Comparison of ENCODE assay signal across 22 cellular contexts in the genomic region with DNA sequence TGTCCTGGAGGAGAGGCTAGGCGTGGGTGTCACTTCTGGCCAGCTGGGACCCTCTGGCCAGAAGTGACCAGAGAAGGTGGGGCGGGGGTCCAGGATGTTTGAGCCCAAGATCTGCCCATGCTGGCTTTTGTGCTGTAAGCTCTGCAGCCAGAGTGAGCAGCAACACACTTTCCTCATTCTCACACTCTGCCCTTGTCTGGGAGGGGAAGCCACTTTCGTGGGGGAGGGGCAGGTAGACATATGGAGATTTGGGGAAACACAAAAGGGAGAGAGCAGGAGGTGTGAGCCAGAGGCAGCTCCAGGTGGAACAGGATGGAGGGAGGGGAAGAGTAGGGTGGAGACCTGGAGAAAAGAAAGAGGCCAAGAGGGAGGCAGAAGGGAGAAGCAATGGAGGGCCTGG. TPM values are rescaled to one million over a fixed set of nuclear protein-coding genes. Genes with fewer than 3 reads are reported as not detected.
DNase-seq lines count a peak whose midpoint lies in the region; ATAC-seq, FAIRE-seq and TF ChIP-seq lines count a peak whose summit lies in the region.
"Had no signal": no experiment of that assay in that cellular context is flagged by ENCODE, and none has a peak within 500 bp of the region (broad histone marks: within the 10 kb centered on the region; RNA-seq: fewer than 3 reads in every experiment).

No MANE protein-coding gene starts in this region.

- no peak overlapping the region for H2BK15ac ChIP-seq in H1 (ENCODE audit: low read length)

- no peak overlapping the region for H3K23ac ChIP-seq in H1 (ENCODE audit: insufficient read length)

- H2BK5ac ChIP-seq in H1 (ENCODE audit: low read depth, low read length) = no peak overlapping the region; the same call in 1 of the 2 replicates

- H2BK12ac ChIP-seq in H1 (ENCODE audit: low read depth, low read length) = no peak overlapping the region; the same call in 1 of the 2 replicates

- FAIRE-seq in H1 (lab: Jason Lieb, UNC) = no peak
- FAIRE-seq: A549, HTR-8/SVneo had no signal

- H3K9ac ChIP-seq in H1 (replicated peaks in 1 of 4; ENCODE audit: extremely low read depth in 1 of 4, low read depth in 3 of 4, low read length in 3 of 4) = no peak overlapping the region; a peak in 1 of 7 replicates

- H3K36me3 ChIP-seq in H1 (ENCODE audit: control insufficient read depth in 2 of 4, insufficient read depth in 4 of 4, low read length in 3 of 4) = no peaks in the 10 kb centered on the region

- H3K56ac ChIP-seq in H1 (replicated peaks; ENCODE audit: insufficient read length, low read depth, low read length) = no peak overlapping the region

- H3K4me1 ChIP-seq in H1 (replicated peaks in 1 of 4; ENCODE audit: control insufficient read depth in 3 of 4, insufficient read depth in 4 of 4, low read length in 3 of 4) = peaks cover 9 to 16% (median 13%) of the 10 kb centered on the region in 4 experiments
- H3K4me1 ChIP-seq: A549 had no signal

- no peaks in the 10 kb centered on the region; the same call in 1 of the 2 replicates for H3K79me1 ChIP-seq in H1 (ENCODE audit: low read depth, low read length)

- TF ChIP-seq RAD21 in H1 (IDR thresholded peaks at IDR 0.05 in 1 of 2, conservative IDR thresholded peaks at IDR 0.05 in 1 of 2; ENCODE audit: low read depth in 2 of 2, low read length in 2 of 2) = no peak

- no peak overlapping the region for H3K27ac ChIP-seq in H1 (ENCODE audit: low read depth, low read length)
- H3K27ac ChIP-seq: A549, PC-9, RWPE1 had no signal

- no peak for TF ChIP-seq EP300 in H1 (IDR thresholded peaks at IDR 0.05; ENCODE audit: borderline replicate concordance in 1 of 2, low read depth in 2 of 2, low read length in 2 of 2)

- H4K20me1 ChIP-seq in H1 (replicated peaks in 1 of 2; ENCODE audit: control insufficient read depth in 1 of 2, insufficient read depth in 2 of 2, low read length in 2 of 2) = no peaks in the 10 kb centered on the region

- H2BK20ac ChIP-seq in H1 (ENCODE audit: low read length) = no peak overlapping the region

- peaks cover 60% of the 10 kb centered on the region for H3K4me1 Mint-ChIP-seq in activated CD4-positive, alpha-beta T cell treated with anti-CD3 and anti-CD28 coated beads, Interleukin-2, amount 10 ng/mL, durations not matched to agents 7 days and 5 days
- H3K4me1 Mint-ChIP-seq in activated CD4-positive, alpha-beta T cell treated with anti-CD3 and anti-CD28 coated beads for 36 hours = peaks cover 14% of the 10 kb centered on the region
- H3K4me1 Mint-ChIP-seq in stimulated activated effector memory CD8-positive, alpha-beta T cell treated with anti-CD3 and anti-CD28 coated beads, Interleukin-12 subunit alpha, Interleukin-12 subunit beta, amount 100 ng/mL, for 72 hours = peaks cover 29% of the 10 kb centered on the region

- H4K8ac ChIP-seq in H1 (ENCODE audit: extremely low read depth, insufficient read depth, low read length) = no peak overlapping the region

- H3K27me3 ChIP-seq in H1 (replicated peaks in 1 of 4; ENCODE audit: control insufficient read depth in 3 of 4, extremely low read depth in 1 of 4, insufficient read depth in 3 of 4, low read length in 3 of 4) = no peaks in the 10 kb centered on the region

- no peaks in the 10 kb centered on the region for H3K9me3 ChIP-seq in H1 (ENCODE audit: insufficient read depth in 2 of 2, low read depth in 1 of 2, low read length in 1 of 2)
- H3K9me3 ChIP-seq: A549 had no signal

- no peak overlapping the region for H3K4ac ChIP-seq in H1 (replicated peaks; ENCODE audit: insufficient read length, low read depth, low read length)

- no peak for ATAC-seq in activated CD4-positive, alpha-beta T cell treated with anti-CD3 and anti-CD28 coated beads for 36 hours
- ATAC-seq in stimulated activated effector memory CD8-positive, alpha-beta T cell treated with anti-CD3 and anti-CD28 coated beads, Interleukin-12 subunit alpha, Interleukin-12 subunit beta, amount 100 ng/mL, for 72 hours = no peak
- no peak for ATAC-seq in GM21529 (IDR thresholded peaks at IDR 0.05; ENCODE audit: unreplicated experiment)
- ATAC-seq in GM18517 (IDR thresholded peaks at IDR 0.05; ENCODE audit: unreplicated experiment) = no peak
- ATAC-seq: A549; CD8-positive, alpha-beta T cell had no signal

- 41% methylated on average over 3 of the region's 3 CpGs; no CpG with 5 or more reads in 1 of the 2 experiments for WGBS in H1 (ENCODE audit: extremely low coverage in 1 of 2, insufficient coverage in 1 of 2, insufficient read length in 1 of 2, insufficient replicate concordance in 2 of 2, low coverage in 1 of 2, low lambda C conversion rate in 2 of 2, missing lambda C conversion rate in 1 of 2), 2 experiments

- no peak for DNase-seq in activated CD4-positive, alpha-beta T cell treated with anti-CD3 and anti-CD28 coated beads, Interleukin-2, amount 10 ng/mL, durations not matched to agents 7 days and 5 days
- DNase-seq in activated CD4-positive, alpha-beta T cell treated with anti-CD3 and anti-CD28 coated beads for 36 hours = no peak
- DNase-seq in NCI-H2171 treated with DMSO at 0.1 percent for 48 hours (lab: John Stamatoyannopoulos, UW) (peak; percentile 86), H1 (ENCODE audit: low read depth in 1 of 2, low spot score in 2 of 2) (no peak), NOMO-1 treated with DMSO at 0.1 percent for 48 hours (lab: John Stamatoyannopoulos, UW; ENCODE audit: unreplicated experiment) (no peak)
- no peak for DNase-seq in stimulated activated effector memory CD8-positive, alpha-beta T cell treated with anti-CD3 and anti-CD28 coated beads, Interleukin-12 subunit alpha, Interleukin-12 subunit beta, amount 100 ng/mL, for 72 hours (ENCODE audit: low spot score in 2 of 2)
- DNase-seq: Calu3; CD8-positive, alpha-beta T cell; DMS79; IMR-90; NCI-H1417 treated with DMSO at 0.1 percent for 48 hours; NCI-H187 treated with DMSO at 0.1 percent for 48 hours; NCI-H748 treated with DMSO at 0.1 percent for 48 hours; PC-9 had no signal

- peak overlapping the region; percentile 22 to 34; a peak in 1 of 4 replicates for H3K4me2 ChIP-seq in H1 (ENCODE audit: insufficient read depth in 1 of 2, low read depth in 2 of 2, low read length in 2 of 2)
- H3K4me2 ChIP-seq: A549, PC-9 had no signal

- H3K14ac ChIP-seq in H1 (ENCODE audit: insufficient read length) = no peak overlapping the region

- H3K23me2 ChIP-seq in H1 (ENCODE audit: low read depth, low read length) = no peaks in the 10 kb centered on the region

- intact Hi-C loops in activated CD4-positive, alpha-beta T cell treated with anti-CD3 and anti-CD28 coated beads for 36 hours (cut with DNase I, micrococcal nuclease) = no loop called here

- no peaks in the 10 kb centered on the region for H3K27me3 Mint-ChIP-seq in activated CD4-positive, alpha-beta T cell treated with anti-CD3 and anti-CD28 coated beads, Interleukin-2, amount 10 ng/mL, durations not matched to agents 7 days and 5 days
- peaks cover 3% of the 10 kb centered on the region for H3K27me3 Mint-ChIP-seq in activated CD4-positive, alpha-beta T cell treated with anti-CD3 and anti-CD28 coated beads for 36 hours

- H3K9me3 Mint-ChIP-seq in activated CD4-positive, alpha-beta T cell treated with anti-CD3 and anti-CD28 coated beads, Interleukin-2, amount 10 ng/mL, durations not matched to agents 7 days and 5 days = peaks cover 18% of the 10 kb centered on the region
- peaks cover 5% of the 10 kb centered on the region for H3K9me3 Mint-ChIP-seq in activated CD4-positive, alpha-beta T cell treated with anti-CD3 and anti-CD28 coated beads for 36 hours (ENCODE audit: low read depth)
- peaks cover 4% of the 10 kb centered on the region for H3K9me3 Mint-ChIP-seq in stimulated activated effector memory CD8-positive, alpha-beta T cell treated with anti-CD3 and anti-CD28 coated beads, Interleukin-12 subunit alpha, Interleukin-12 subunit beta, amount 100 ng/mL, for 72 hours

- CTCF ChIA-PET in activated CD4-positive, alpha-beta T cell treated with anti-CD3 and anti-CD28 coated beads, Interleukin-2, amount 10 ng/mL, durations not matched to agents 7 days and 5 days (lab: Charles Lee) = no interaction called here
- CTCF ChIA-PET in activated CD4-positive, alpha-beta T cell treated with anti-CD3 and anti-CD28 coated beads for 36 hours (lab: Charles Lee) = interaction anchor here (0.8 kb wide), 1 partner anchor 28 kb away, joined by 4 read pairs; no protein-coding TSS in a partner anchor
- CTCF ChIA-PET in H1 (lab: Charles Lee; ENCODE audit: partially characterized antibody) = interaction anchor here (1.0 to 52.0 kb wide), 10 partner anchors 9 to 114 kb away, joined by 3 to 880 read pairs (median 4); partner anchors contain the start of gene ADCYAP1R1

- peak overlapping the region; percentile 79 for H3K27ac Mint-ChIP-seq in activated CD4-positive, alpha-beta T cell treated with anti-CD3 and anti-CD28 coated beads, Interleukin-2, amount 10 ng/mL, durations not matched to agents 7 days and 5 days
- no peak overlapping the region for H3K27ac Mint-ChIP-seq in activated CD4-positive, alpha-beta T cell treated with anti-CD3 and anti-CD28 coated beads for 36 hours
- H3K27ac Mint-ChIP-seq in stimulated activated effector memory CD8-positive, alpha-beta T cell treated with anti-CD3 and anti-CD28 coated beads, Interleukin-12 subunit alpha, Interleukin-12 subunit beta, amount 100 ng/mL, for 72 hours = peak overlapping the region; percentile 24
- H3K27ac Mint-ChIP-seq: CD8-positive, alpha-beta T cell had no signal

- H2AK5ac ChIP-seq in H1 (ENCODE audit: low read depth, low read length) = no peak overlapping the region

- H4K5ac ChIP-seq in H1 (ENCODE audit: insufficient read length, low read depth, low read length) = no peak overlapping the region

- H3K4me3 Mint-ChIP-seq in activated CD4-positive, alpha-beta T cell treated with anti-CD3 and anti-CD28 coated beads, Interleukin-2, amount 10 ng/mL, durations not matched to agents 7 days and 5 days = no peak overlapping the region
- H3K4me3 Mint-ChIP-seq in activated CD4-positive, alpha-beta T cell treated with anti-CD3 and anti-CD28 coated beads for 36 hours = no peak overlapping the region
- no peak overlapping the region for H3K4me3 Mint-ChIP-seq in stimulated activated effector memory CD8-positive, alpha-beta T cell treated with anti-CD3 and anti-CD28 coated beads, Interleukin-12 subunit alpha, Interleukin-12 subunit beta, amount 100 ng/mL, for 72 hours
- H3K4me3 Mint-ChIP-seq: CD8-positive, alpha-beta T cell had no signal

- H2AFZ ChIP-seq in H1 (ENCODE audit: low read length) = no peak overlapping the region
- H2AFZ ChIP-seq: PC-9 had no signal

- TF ChIP-seq CTCF in H1 (IDR thresholded peaks at IDR 0.05; ENCODE audit: control extremely low read depth in 1 of 3, insufficient read depth in 1 of 3, low read depth in 1 of 3, low read length in 3 of 3) = no peak

- no peak overlapping the region for H2BK120ac ChIP-seq in H1 (replicated peaks; ENCODE audit: low read depth, low read length)

- no peak overlapping the region for H4K91ac ChIP-seq in H1 (replicated peaks; ENCODE audit: insufficient read length, low read length)

- H3K36me3 Mint-ChIP-seq in activated CD4-positive, alpha-beta T cell treated with anti-CD3 and anti-CD28 coated beads, Interleukin-2, amount 10 ng/mL, durations not matched to agents 7 days and 5 days (ENCODE audit: low read depth) = peaks cover 1% of the 10 kb centered on the region
- H3K36me3 Mint-ChIP-seq in activated CD4-positive, alpha-beta T cell treated with anti-CD3 and anti-CD28 coated beads for 36 hours (ENCODE audit: low read depth) = no peaks in the 10 kb centered on the region
- H3K36me3 Mint-ChIP-seq in stimulated activated effector memory CD8-positive, alpha-beta T cell treated with anti-CD3 and anti-CD28 coated beads, Interleukin-12 subunit alpha, Interleukin-12 subunit beta, amount 100 ng/mL, for 72 hours = no peaks in the 10 kb centered on the region
- H3K36me3 Mint-ChIP-seq: CD8-positive, alpha-beta T cell had no signal

- no peaks in the 10 kb centered on the region for H3K79me2 ChIP-seq in H1 (ENCODE audit: control insufficient read depth in 1 of 2, insufficient read depth in 2 of 2, low read length in 2 of 2)

- no peak overlapping the region for H3K4me3 ChIP-seq in H1 (ENCODE audit: extremely low read depth in 1 of 4, insufficient read depth in 2 of 4, low read depth in 3 of 4, low read length in 4 of 4)
- H3K4me3 ChIP-seq: A549, PC-9 had no signal

- TF ChIP-seq POLR2A in H1 (IDR thresholded peaks at IDR 0.05; ENCODE audit: control extremely low read depth in 1 of 2, low read depth in 2 of 2, low read length in 2 of 2) = no peak

- POLR2A ChIA-PET in activated CD4-positive, alpha-beta T cell treated with anti-CD3 and anti-CD28 coated beads, Interleukin-2, amount 10 ng/mL, durations not matched to agents 7 days and 5 days (lab: Charles Lee) = no interaction called here
- POLR2A ChIA-PET in activated CD4-positive, alpha-beta T cell treated with anti-CD3 and anti-CD28 coated beads for 36 hours (lab: Charles Lee) = no interaction called here
- POLR2A ChIA-PET in H1 (lab: Charles Lee; ENCODE audit: partially characterized antibody) = interaction anchor here (0.6 kb wide), 1 partner anchor 18 kb away, joined by 3 read pairs; no protein-coding TSS in a partner anchor

- no peak overlapping the region for H3K18ac ChIP-seq in H1 (ENCODE audit: extremely low read depth, low read length)

RNA-seq across cellular contexts. Expression of gene ADCYAP1R1, which starts 31.5 kb away (rescaled TPM):
- total RNA-seq in activated CD4-positive, alpha-beta T cell treated with anti-CD3 and anti-CD28 coated beads, Interleukin-2, amount 10 ng/mL, durations not matched to agents 7 days and 5 days = not detected
- total RNA-seq in activated CD4-positive, alpha-beta T cell treated with anti-CD3 and anti-CD28 coated beads for 36 hours = not detected
- total RNA-seq in H1 (2021; fragmentation: NEBNext Ultra II Directional; extraction: Animal tissue kit (Norgen Biotek cat#: 25700)) = 13.7 and 14.6 TPM in 2 replicates
- polyA plus RNA-seq in H1 (2011; rRNA removed) = 14.4 and 16.4 TPM in 2 replicates
- polyA plus RNA-seq in H1 (2011; cell fraction: cytosol; rRNA removed) = 15.8 TPM
- polyA plus RNA-seq in H1 (2011; cell fraction: nucleus; rRNA removed) = 20.0 TPM
- polyA plus RNA-seq in H1 (2012, experiment 1 of 2) = 11.8 to 14.0 TPM (median 12.5 TPM) in 4 replicates
- polyA plus RNA-seq in H1 (2012, experiment 2 of 2) = 6.5 TPM
- 6.0 TPM for polyA plus RNA-seq in H1 (2013, experiment 1 of 2)
- 6.7 TPM for polyA plus RNA-seq in H1 (2013, experiment 2 of 2)
- 56.9 and 70.7 TPM in 2 replicates for polyA minus RNA-seq in H1 (2011; rRNA and poly(A)+ RNA removed)
- 14.1 TPM for polyA minus RNA-seq in H1 (2011; cell fraction: cytosol; rRNA and poly(A)+ RNA removed)
- 18.9 TPM for polyA minus RNA-seq in H1 (2011; cell fraction: nucleus; rRNA and poly(A)+ RNA removed)
- total RNA-seq: Calu3; CD8-positive, alpha-beta T cell; IMR-90; MCF 10A; NCI-H460; PC-9 had no signal
- polyA plus RNA-seq: BJ, IMR-90 had no signal

RNA-seq across cellular contexts. Expression of gene GHRHR, which starts 56.9 kb away (rescaled TPM):
- total RNA-seq in activated CD4-positive, alpha-beta T cell treated with anti-CD3 and anti-CD28 coated beads, Interleukin-2, amount 10 ng/mL, durations not matched to agents 7 days and 5 days = not detected
- not detected for total RNA-seq in activated CD4-positive, alpha-beta T cell treated with anti-CD3 and anti-CD28 coated beads for 36 hours
- 6.1 and 6.5 TPM in 2 replicates for total RNA-seq in H1 (2021; fragmentation: NEBNext Ultra II Directional; extraction: Animal tissue kit (Norgen Biotek cat#: 25700))
- polyA plus RNA-seq in H1 (2011; rRNA removed) = 0.60 and 1.6 TPM in 2 replicates
- 1.6 TPM for polyA plus RNA-seq in H1 (2011; cell fraction: cytosol; rRNA removed)
- 3.8 TPM for polyA plus RNA-seq in H1 (2011; cell fraction: nucleus; rRNA removed)
- polyA plus RNA-seq in H1 (2012, experiment 1 of 2) = 2.5 to 5.9 TPM (median 4.4 TPM) in 4 replicates
- not detected for polyA plus RNA-seq in H1 (2012, experiment 2 of 2)
- polyA plus RNA-seq in H1 (2013, experiment 1 of 2) = 4.7 TPM
- polyA plus RNA-seq in H1 (2013, experiment 2 of 2) = 6.5 TPM
- polyA minus RNA-seq in H1 (2011; rRNA and poly(A)+ RNA removed) = 1.1 and 3.1 TPM in 2 replicates
- 10.3 TPM for polyA minus RNA-seq in H1 (2011; cell fraction: cytosol; rRNA and poly(A)+ RNA removed)
- 5.1 TPM for polyA minus RNA-seq in H1 (2011; cell fraction: nucleus; rRNA and poly(A)+ RNA removed)
- total RNA-seq: Calu3; CD8-positive, alpha-beta T cell; IMR-90; MCF 10A; NCI-H460; PC-9 had no signal
- polyA plus RNA-seq: A549, BJ, IMR-90 had no signal

Comparison
In these comparisons a context has a peak if more than half of its experiments do, and no peak if none do; other contexts are left out.
1. RNA of gene ADCYAP1R1, which starts 31.5 kb away (total RNA-seq): 13.7 to 14.6 TPM in H1; not detected in activated CD4-positive, alpha-beta T cell treated with anti-CD3 and anti-CD28 coated beads, Interleukin-2, amount 10 ng/mL, durations not matched to agents 7 days and 5 days and not detected in activated CD4-positive, alpha-beta T cell treated with anti-CD3 and anti-CD28 coated beads for 36 hours; every median in the first group is over 10 times any median in the second.